8 cellular contexts compared by ENCODE assay signal in genomic region chrX:20378291-20378920, GRCh38.
A peak's percentile ranks its signal among the peaks of the same experiment; 100 is the strongest.
DNase-seq lines count a peak whose midpoint lies in the region; ATAC-seq lines count a peak whose summit lies in the region.

No MANE protein-coding gene starts in this region.

- peaks cover 40% of the 10 kb centered on the region for H3K4me1 Mint-ChIP-seq in activated T-cell treated with anti-CD3 and anti-CD28 coated beads, Interleukin-2, amount 50 U/mL, for 24 hours (ENCODE audit: low read depth)
- peaks cover 12 to 29% (median 24%) of the 10 kb centered on the region in 4 donors for H3K4me1 Mint-ChIP-seq in naive thymus-derived CD8-positive, alpha-beta T cell

- peak; percentile 56 for ATAC-seq in HG03103 (IDR thresholded peaks at IDR 0.05; ENCODE audit: low read depth, unreplicated experiment)
- no peak for ATAC-seq in naive thymus-derived CD8-positive, alpha-beta T cell

- no peak overlapping the region for H3K4me3 Mint-ChIP-seq in activated T-cell treated with anti-CD3 and anti-CD28 coated beads, Interleukin-2, amount 50 U/mL, for 24 hours
- H3K4me3 Mint-ChIP-seq in naive thymus-derived CD8-positive, alpha-beta T cell = no peak overlapping the region

- no peaks in the 10 kb centered on the region for H3K9me3 Mint-ChIP-seq in activated T-cell treated with anti-CD3 and anti-CD28 coated beads, Interleukin-2, amount 50 U/mL, for 24 hours
- H3K9me3 Mint-ChIP-seq in naive thymus-derived CD8-positive, alpha-beta T cell = peaks cover 0 to 2% (median 0%) of the 10 kb centered on the region in 9 donors

- peaks cover 21% of the 10 kb centered on the region for H3K27me3 Mint-ChIP-seq in activated T-cell treated with anti-CD3 and anti-CD28 coated beads, Interleukin-2, amount 50 U/mL, for 24 hours
- H3K27me3 Mint-ChIP-seq in naive thymus-derived CD8-positive, alpha-beta T cell = no peaks in the 10 kb centered on the region

- H3K27ac Mint-ChIP-seq in activated T-cell treated with anti-CD3 and anti-CD28 coated beads, Interleukin-2, amount 50 U/mL, for 24 hours = peak overlapping the region; percentile 95
- peak overlapping the region in 1 of 10 donors; percentile 46 for H3K27ac Mint-ChIP-seq in naive thymus-derived CD8-positive, alpha-beta T cell

- no peaks in the 10 kb centered on the region for H3K36me3 Mint-ChIP-seq in activated T-cell treated with anti-CD3 and anti-CD28 coated beads, Interleukin-2, amount 50 U/mL, for 24 hours (ENCODE audit: low read depth)
- no peaks in the 10 kb centered on the region for H3K36me3 Mint-ChIP-seq in naive thymus-derived CD8-positive, alpha-beta T cell

- DNase-seq in NK-92 treated with Interleukin-12 subunit alpha and Interleukin-12 subunit beta, amount 100 ng/mL, for 24 hours (lab: John Stamatoyannopoulos, UW) = peak; percentile 3
- DNase-seq in NK-92 (lab: John Stamatoyannopoulos, UW; ENCODE audit: unreplicated experiment) (no peak), KG1 (lab: John Stamatoyannopoulos, UW) (no peak), NCI-H1105 (lab: John Stamatoyannopoulos, UW) (no peak)
- peak; percentile 42 for DNase-seq in activated T-cell treated with anti-CD3 and anti-CD28 coated beads, Interleukin-2, amount 50 U/mL, for 24 hours
- peak; percentile 16 to 27 for DNase-seq in stimulated activated CD4-positive, alpha-beta T cell treated with anti-CD3 and anti-CD28 coated beads, Interleukin-2, amount 100 ng/mL, for 24 hours
- DNase-seq in naive thymus-derived CD8-positive, alpha-beta T cell = no peak

- POLR2A ChIA-PET in naive thymus-derived CD8-positive, alpha-beta T cell (lab: Charles Lee) = interaction anchor here (1.2 kb wide), 1 partner anchor 41 kb away, joined by 3 read pairs; no protein-coding TSS in a partner anchor

Comparison
In these comparisons a context has a peak if more than half of its experiments do, and no peak if none do; other contexts are left out.
1. DNase-seq: peak in NK-92 treated with Interleukin-12 subunit alpha and Interleukin-12 subunit beta, amount 100 ng/mL, for 24 hours (single experiment), activated T-cell treated with anti-CD3 and anti-CD28 coated beads, Interleukin-2, amount 50 U/mL, for 24 hours (single experiment) and stimulated activated CD4-positive, alpha-beta T cell treated with anti-CD3 and anti-CD28 coated beads, Interleukin-2, amount 100 ng/mL, for 24 hours (2 of 2); none in NK-92 (single experiment), KG1 (single experiment), naive thymus-derived CD8-positive, alpha-beta T cell (0 of 10) and NCI-H1105 (single experiment).